Comparison of ENCODE assay signal across 10 cellular contexts in genomic region chr1:75791022-75791421, GRCh38. TPM values are rescaled to one million over a fixed set of nuclear protein-coding genes. Genes with fewer than 3 reads are reported as not detected.
DNase-seq lines count a peak whose midpoint lies in the region; ATAC-seq and TF ChIP-seq lines count a peak whose summit lies in the region.
"Had no signal": no experiment of that assay in that cellular context is flagged by ENCODE, and none has a peak within 500 bp of the region (broad histone marks: within the 10 kb centered on the region; RNA-seq: fewer than 3 reads in every experiment).

No MANE protein-coding gene starts in this region.

- CTCF ChIA-PET in activated B cell treated with CpG ODN at 0.5 μM for 24 hours (lab: Charles Lee), result no interaction called here

- DNase-seq in cardiac muscle cell (ENCODE audit: low read depth in 1 of 2, low spot score in 1 of 2), result no peak
- DNase-seq in Right ventricle myocardium superior, result no peak
- no peak for DNase-seq in activated B cell treated with CpG ODN at 0.5 μM for 24 hours
- no peak for DNase-seq in DMS153 (lab: John Stamatoyannopoulos, UW)
- DNase-seq in NAMALWA (ENCODE audit: low spot score), result no peak
- DNase-seq in COLO829 (ENCODE audit: low spot score), result no peak
- DNase-seq: effector CD8-positive, alpha-beta T cell; GDM1 had no signal

- H3K36me3 ChIP-seq in cardiac muscle cell, result peaks cover 65% of the 10 kb centered on the region
- H3K36me3 ChIP-seq in iPS-18a (ENCODE audit: control insufficient read depth, low read depth, low read length), result peaks cover 89% of the 10 kb centered on the region

- no peak overlapping the region for H3K9ac ChIP-seq in iPS-18a (ENCODE audit: low read length)

- H3K27ac Mint-ChIP-seq in activated B cell treated with CpG ODN at 0.5 μM for 24 hours, result peak overlapping the region; percentile 60

- no peaks in the 10 kb centered on the region for H3K9me3 Mint-ChIP-seq in activated B cell treated with CpG ODN at 0.5 μM for 24 hours

- peaks cover 21% of the 10 kb centered on the region for H3K4me1 ChIP-seq in cardiac muscle cell (ENCODE audit: low read depth)
- peaks cover 5% of the 10 kb centered on the region for H3K4me1 ChIP-seq in iPS-18a (ENCODE audit: control insufficient read depth, low read depth, low read length)

- H3K27me3 Mint-ChIP-seq in activated B cell treated with CpG ODN at 0.5 μM for 24 hours, result no peaks in the 10 kb centered on the region

- ATAC-seq in Right ventricle myocardium superior (ENCODE audit: poor library complexity), result no peak
- no peak for ATAC-seq in activated B cell treated with CpG ODN at 0.5 μM for 24 hours (ENCODE audit: low read depth)
- ATAC-seq in HG03469 (IDR thresholded peaks at IDR 0.05; ENCODE audit: unreplicated experiment), result no peak

- peak overlapping the region; percentile 49 for H3K4me3 Mint-ChIP-seq in activated B cell treated with CpG ODN at 0.5 μM for 24 hours

- peaks cover 97% of the 10 kb centered on the region for H3K36me3 Mint-ChIP-seq in activated B cell treated with CpG ODN at 0.5 μM for 24 hours (ENCODE audit: low read depth)

- H3K27ac ChIP-seq in cardiac muscle cell (peak overlapping the region; percentile 76), iPS-18a (ENCODE audit: low read length) (no peak overlapping the region)

- no peak for TF ChIP-seq CTCF in cardiac muscle cell (IDR thresholded peaks at IDR 0.05; ENCODE audit: low read depth, low read length)
- TF ChIP-seq CTCF in activated B cell treated with CpG ODN at 0.5 μM for 24 hours (IDR thresholded peaks at IDR 0.05), result no peak

- peaks cover 58% of the 10 kb centered on the region for H3K4me1 Mint-ChIP-seq in activated B cell treated with CpG ODN at 0.5 μM for 24 hours

- intact Hi-C loops in Right ventricle myocardium superior (cut with DNase I) (no loop called here), activated B cell treated with CpG ODN at 0.5 μM for 24 hours (cut with micrococcal nuclease) (no loop called here)

- POLR2A ChIA-PET in activated B cell treated with CpG ODN at 0.5 μM for 24 hours (lab: Charles Lee), result no interaction called here

- H3K4me3 ChIP-seq in cardiac muscle cell, result no peak overlapping the region
- peak overlapping the region; percentile 98 for H3K4me3 ChIP-seq in iPS-18a (ENCODE audit: low read length)

- H3K9me3 ChIP-seq in cardiac muscle cell (ENCODE audit: low read depth) (no peaks in the 10 kb centered on the region), iPS-18a (ENCODE audit: control insufficient read depth, low read depth, low read length) (no peaks in the 10 kb centered on the region)

- H3K27me3 ChIP-seq in cardiac muscle cell, result no peaks in the 10 kb centered on the region
- H3K27me3 ChIP-seq in iPS-18a (ENCODE audit: control insufficient read depth, insufficient read depth, low read length), result no peaks in the 10 kb centered on the region

RNA-seq across cellular contexts. Expression of gene RABGGTB, which starts 5.0 kb away (rescaled TPM):
- total RNA-seq in cardiac muscle cell (63.9 and 74.2 TPM in 2 replicates), Right ventricle myocardium superior (59.3 TPM), activated B cell treated with CpG ODN at 0.5 μM for 24 hours (203 and 234 TPM in 2 replicates)
- polyA plus RNA-seq in cardiac muscle cell, result 27.7 and 37.4 TPM in 2 replicates

RNA-seq across cellular contexts. Expression of gene MSH4, which starts 5.7 kb away (rescaled TPM):
- total RNA-seq in cardiac muscle cell (0.06 and 0.11 TPM in 2 replicates), Right ventricle myocardium superior (0.35 TPM), activated B cell treated with CpG ODN at 0.5 μM for 24 hours (1.2 and 1.4 TPM in 2 replicates)
- 0.10 TPM in 1 of 2 replicates, not detected in the other for polyA plus RNA-seq in cardiac muscle cell
